ENCODE assay signal across 6 cellular contexts in the genomic region with DNA sequence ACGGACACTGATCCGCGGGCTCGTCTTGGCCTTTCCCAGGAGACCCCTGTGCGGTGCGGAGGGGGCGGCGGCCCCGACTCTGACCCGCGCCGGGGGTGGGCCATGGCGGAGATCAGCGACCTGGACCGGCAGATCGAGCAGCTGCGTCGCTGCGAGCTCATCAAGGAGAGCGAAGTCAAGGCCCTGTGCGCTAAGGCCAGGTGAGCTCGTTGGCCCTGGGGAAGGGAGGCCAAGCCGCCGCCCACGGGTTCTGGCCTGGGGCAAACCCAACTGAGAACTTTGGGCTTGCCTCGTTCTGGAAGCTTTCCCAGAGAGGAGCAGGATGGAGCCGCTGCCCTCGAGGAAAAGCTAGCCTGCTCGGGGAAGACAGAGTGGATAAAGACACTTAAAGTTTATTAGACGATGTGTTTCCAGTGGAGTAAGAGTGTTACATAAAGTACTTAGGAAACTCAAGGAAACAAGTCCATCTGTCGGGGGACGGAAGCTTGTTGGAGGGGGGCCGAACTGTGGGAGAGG. TPM values are rescaled to one million over a fixed set of nuclear protein-coding genes. Genes with fewer than 3 reads are reported as not detected.
DNase-seq lines count a peak whose midpoint lies in the region; ATAC-seq, FAIRE-seq and TF ChIP-seq lines count a peak whose summit lies in the region.

No MANE protein-coding gene starts in this region.

- no peaks in the 10 kb centered on the region for H3K9me3 Mint-ChIP-seq in stimulated activated effector memory CD8-positive, alpha-beta T cell treated with anti-CD3 and anti-CD28 coated beads, Interleukin-12 subunit alpha, Interleukin-12 subunit beta, amount 100 ng/mL, for 72 hours

- intact Hi-C loops in IMR-90 (cut with micrococcal nuclease): no loop called here

- H3K9me1 ChIP-seq in IMR-90 (ENCODE audit: insufficient read depth, low read length): no peaks in the 10 kb centered on the region

- no peaks in the 10 kb centered on the region for H3K27me3 ChIP-seq in IMR-90 (ENCODE audit: control insufficient read depth, insufficient read depth, low read length)
- no peaks in the 10 kb centered on the region for H3K27me3 ChIP-seq in esophagus (ENCODE audit: control insufficient read depth in 1 of 2, insufficient read depth in 2 of 2, low read length in 2 of 2)

- H3K4ac ChIP-seq in IMR-90 (ENCODE audit: low read depth, low read length): peak overlapping the region; percentile 80

- peak overlapping the region; percentile 14; the same call in 1 of the 2 replicates for H4K5ac ChIP-seq in IMR-90 (ENCODE audit: low read depth, low read length)

- peaks cover 47% of the 10 kb centered on the region for H4K20me1 ChIP-seq in IMR-90 (ENCODE audit: insufficient read depth, low read length)

- H3K23ac ChIP-seq in IMR-90 (ENCODE audit: low read depth, low read length): peak overlapping the region; percentile 80; the same call in 1 of the 2 replicates

- peak overlapping the region; percentile 91 for H3K4me3 Mint-ChIP-seq in stimulated activated effector memory CD8-positive, alpha-beta T cell treated with anti-CD3 and anti-CD28 coated beads, Interleukin-12 subunit alpha, Interleukin-12 subunit beta, amount 100 ng/mL, for 72 hours

- peaks cover 100% of the 10 kb centered on the region for H3K36me3 Mint-ChIP-seq in stimulated activated effector memory CD8-positive, alpha-beta T cell treated with anti-CD3 and anti-CD28 coated beads, Interleukin-12 subunit alpha, Interleukin-12 subunit beta, amount 100 ng/mL, for 72 hours

- peak overlapping the region; percentile 99 for H3K4me2 ChIP-seq in IMR-90 (ENCODE audit: low read depth, low read length)

- H2BK15ac ChIP-seq in IMR-90 (ENCODE audit: low read depth, low read length): 0 out of 3 replicates have a peak overlapping the region, but pooled peaks have one; percentile 20

- H4K8ac ChIP-seq in IMR-90 (ENCODE audit: low read depth in 2 of 2, low read length in 2 of 2): peak overlapping the region; percentile 20 to 26; a peak in 3 of 4 replicates

- CTCF ChIA-PET in IMR-90 (lab: Yijun Ruan, JAX): interaction anchor here (1.0 kb wide), 1 partner anchor 15 kb away, joined by 4 read pairs; a partner anchor contains a TSS

- TF ChIP-seq RAD21 in IMR-90 (IDR thresholded peaks at IDR 0.05; ENCODE audit: low read length): no peak

- no peak overlapping the region for H2BK120ac ChIP-seq in IMR-90 (ENCODE audit: low read depth, low read length)

- peak overlapping the region; percentile 85 for H3K4me3 ChIP-seq in IMR-90 (ENCODE audit: insufficient read depth, low read depth, low read length)
- peak overlapping the region; percentile 77 to 87 for H3K4me3 ChIP-seq in esophagus (ENCODE audit: low read depth in 1 of 2, low read length in 2 of 2)

- dilution Hi-C loops in IMR-90 (cut with HindIII; ENCODE audit: low sequenced_read_pairs, unreplicated experiment): no loop called here

- peaks cover 11% of the 10 kb centered on the region for H3K4me1 ChIP-seq in IMR-90 (ENCODE audit: control insufficient read depth, insufficient read depth, low read length)
- peaks cover 3 to 8% of the 10 kb centered on the region in 2 donors for H3K4me1 ChIP-seq in esophagus (ENCODE audit: control insufficient read depth in 2 of 2, insufficient read depth in 2 of 2, low read length in 1 of 2)

- peak overlapping the region; percentile 70 for H2BK5ac ChIP-seq in IMR-90 (ENCODE audit: low read depth, low read length, poor library complexity, severe bottlenecking)

- BruUV-seq in IMR-90 (replicated peaks; lab: Mats Ljungman, UMichigan): no TSS peak

- peaks cover 36% of the 10 kb centered on the region for H3K4me1 Mint-ChIP-seq in stimulated activated effector memory CD8-positive, alpha-beta T cell treated with anti-CD3 and anti-CD28 coated beads, Interleukin-12 subunit alpha, Interleukin-12 subunit beta, amount 100 ng/mL, for 72 hours

- WGBS in IMR-90 (ENCODE audit: extremely low coverage in 2 of 2, insufficient read length in 1 of 2), 2 experiments: 0% methylated on average over 21 of the region's 33 CpGs; no CpG with 5 or more reads in 1 of the 2 experiments
- 1 to 3% methylated on average over 33 of the region's 33 CpGs for WGBS in esophagus, 2 donors

- peak overlapping the region; percentile 70; the same call in 1 of the 2 replicates for H3K14ac ChIP-seq in IMR-90 (replicated peaks; ENCODE audit: low read depth, low read length)

- H3K27ac Mint-ChIP-seq in stimulated activated effector memory CD8-positive, alpha-beta T cell treated with anti-CD3 and anti-CD28 coated beads, Interleukin-12 subunit alpha, Interleukin-12 subunit beta, amount 100 ng/mL, for 72 hours: peak overlapping the region; percentile 99

- H2AK9ac ChIP-seq in IMR-90 (replicated peaks; ENCODE audit: low read depth, low read length, poor library complexity): peak overlapping the region; percentile 63

- H3K36me3 ChIP-seq in IMR-90 (ENCODE audit: control insufficient read depth, insufficient read depth, low read length) (peaks cover 51% of the 10 kb centered on the region), esophagus (ENCODE audit: control insufficient read depth in 2 of 2, insufficient read depth in 2 of 2, low read length in 1 of 2) (peaks cover 16 to 34% of the 10 kb centered on the region in 2 donors)

- H3K9me3 ChIP-seq in IMR-90 (ENCODE audit: control insufficient read depth, insufficient read depth, low read length) (no peaks in the 10 kb centered on the region), esophagus (ENCODE audit: control insufficient read depth in 2 of 2, insufficient read depth in 1 of 2, low read depth in 1 of 2, low read length in 1 of 2) (no peaks in the 10 kb centered on the region)

- H3K18ac ChIP-seq in IMR-90 (ENCODE audit: low read depth, low read length): no peak overlapping the region

- in situ Hi-C loops in IMR-90 (cut with MboI; ENCODE audit: low sequenced_read_pairs): loop anchor here (10.0 kb wide), 1 partner anchor 328 kb away; a partner anchor contains a TSS

- H3K9ac ChIP-seq in IMR-90 (ENCODE audit: low read depth, low read length): peak overlapping the region; percentile 89

- no peak for FAIRE-seq in HTR-8/SVneo (lab: Jason Lieb, UNC)

- ATAC-seq in GM18868 (IDR thresholded peaks at IDR 0.05; ENCODE audit: unreplicated experiment) (peak; percentile 12), IMR-90 (ENCODE audit: low read depth) (peak; percentile 27)
- peak; percentile 48 for ATAC-seq in stimulated activated effector memory CD8-positive, alpha-beta T cell treated with anti-CD3 and anti-CD28 coated beads, Interleukin-12 subunit alpha, Interleukin-12 subunit beta, amount 100 ng/mL, for 72 hours

- peak overlapping the region; percentile 88 for H3K27ac ChIP-seq in IMR-90 (ENCODE audit: insufficient read depth, low read length)
- peak overlapping the region; percentile 96 for H3K27ac ChIP-seq in esophagus (ENCODE audit: low read depth in 2 of 2, low read length in 1 of 2)

- H2BK20ac ChIP-seq in IMR-90 (ENCODE audit: low read depth, low read length): no peak overlapping the region

- POLR2A ChIA-PET in IMR-90 (lab: Charles Lee; ENCODE audit: unreplicated experiment): interaction anchor here (0.5 to 0.9 kb wide), 2 partner anchors 11 to 12 kb away, joined by 4 to 5 read pairs; a partner anchor contains a TSS

- peak overlapping the region; percentile 95 for H2AK5ac ChIP-seq in IMR-90 (ENCODE audit: low read depth, low read length)

- H3K79me1 ChIP-seq in IMR-90 (ENCODE audit: low read depth in 1 of 2, low read length in 2 of 2): peaks cover 33 to 56% of the 10 kb centered on the region in 2 experiments

- no peak for TF ChIP-seq CTCF in IMR-90 (conservative IDR thresholded peaks at IDR 0.05; ENCODE audit: low read depth, low read length)

- peak overlapping the region; percentile 20; the same call in 1 of the 2 replicates for H3K56ac ChIP-seq in IMR-90 (ENCODE audit: extremely low read depth, insufficient read depth, low read length)

- peak overlapping the region; percentile 48; the same call in 1 of the 2 replicates for H4K91ac ChIP-seq in IMR-90 (ENCODE audit: insufficient read depth, low read depth, low read length)

- peak overlapping the region; percentile 96 for H2AFZ ChIP-seq in IMR-90 (replicated peaks; ENCODE audit: low read length, poor library complexity)

- no peak for TF ChIP-seq POLR2A in IMR-90 (IDR thresholded peaks at IDR 0.05; ENCODE audit: low read depth, low read length)

- no peak for DNase-seq in IMR-90
- DNase-seq in stimulated activated effector memory CD8-positive, alpha-beta T cell treated with anti-CD3 and anti-CD28 coated beads, Interleukin-12 subunit alpha, Interleukin-12 subunit beta, amount 100 ng/mL, for 72 hours (ENCODE audit: low spot score in 2 of 2): no peak
- DNase-seq in HTR-8/SVneo (ENCODE audit: insufficient read length, low spot score): no peak
- DNase-seq in NOMO-1 (lab: John Stamatoyannopoulos, UW; ENCODE audit: unreplicated experiment in 2 of 2): no peak

TF ChIP-seq in IMR-90, 13 proteins besides CTCF, POLR2A, EP300 and RAD21 (continues in another document):
- no peak for TF ChIP-seq NFE2L2 (IDR thresholded peaks at IDR 0.05; ENCODE audit: low read depth, low read length)
- no peak for TF ChIP-seq CHD1 (IDR thresholded peaks at IDR 0.05; ENCODE audit: low read depth, low read length)

RNA-seq across cellular contexts. Expression of a gene that starts 0.5 kb away (rescaled TPM):
- 209 and 222 TPM in 2 replicates for total RNA-seq in IMR-90 (2012; rRNA removed)
- polyA plus RNA-seq in IMR-90 (2012; rRNA removed) (200 and 202 TPM in 2 replicates), esophagus (100 to 1,000 TPM; 113 TPM)
- 191 and 310 TPM in 2 replicates for polyA plus RNA-seq in IMR-90 (2012; cell fraction: cytosol; rRNA removed)
- 247 and 358 TPM in 2 replicates for polyA plus RNA-seq in IMR-90 (2012; cell fraction: nucleus; rRNA removed; ENCODE audit: low replicate concordance)

RNA-seq across cellular contexts. Expression of a gene that starts 10.8 kb away (rescaled TPM):
- 1,576 and 1,697 TPM in 2 replicates for total RNA-seq in IMR-90 (2012; rRNA removed)
- 1,990 and 2,139 TPM in 2 replicates for polyA plus RNA-seq in IMR-90 (2012; rRNA removed)
- 1,937 and 3,090 TPM in 2 replicates for polyA plus RNA-seq in IMR-90 (2012; cell fraction: cytosol; rRNA removed)
- 1,158 and 2,042 TPM in 2 replicates for polyA plus RNA-seq in IMR-90 (2012; cell fraction: nucleus; rRNA removed; ENCODE audit: low replicate concordance)
- 1,000 to 10,000 TPM; 1,266 to 1,398 TPM for polyA plus RNA-seq in esophagus

RNA-seq across cellular contexts. Expression of a gene that starts 15.4 kb away (rescaled TPM):
- total RNA-seq in IMR-90 (2012; rRNA removed): not detected in 2 replicates
- polyA plus RNA-seq in IMR-90 (2012; rRNA removed) (0.06 and 0.10 TPM in 2 replicates), esophagus (10 to 100 TPM in 1 of 2 donors, 1 to 10 TPM in 1; 6.2 to 15.8 TPM)
- polyA plus RNA-seq in IMR-90 (2012; cell fraction: cytosol; rRNA removed): 0.02 TPM in 1 of 2 replicates, not detected in the other
- 0.06 and 0.16 TPM in 2 replicates for polyA plus RNA-seq in IMR-90 (2012; cell fraction: nucleus; rRNA removed; ENCODE audit: low replicate concordance)

RNA-seq across cellular contexts. Expression of a gene that starts 19.7 kb away (rescaled TPM):
- 1.1 and 3.1 TPM in 2 replicates for total RNA-seq in IMR-90 (2012; rRNA removed)
- polyA plus RNA-seq in IMR-90 (2012; rRNA removed) (25.6 and 33.3 TPM in 2 replicates), esophagus (100 to 1,000 TPM in 1 of 2 donors, 10 to 100 TPM in 1; 73.6 to 183 TPM)
- polyA plus RNA-seq in IMR-90 (2012; cell fraction: cytosol; rRNA removed): 34.8 and 76.0 TPM in 2 replicates
- polyA plus RNA-seq in IMR-90 (2012; cell fraction: nucleus; rRNA removed; ENCODE audit: low replicate concordance): 93.1 and 115 TPM in 2 replicates

RNA-seq across cellular contexts. Expression of a gene that starts 37.0 kb away (rescaled TPM):
- under 0.01 and 0.28 TPM in 2 replicates for total RNA-seq in IMR-90 (2012; rRNA removed)
- polyA plus RNA-seq in IMR-90 (2012; rRNA removed): 2.8 and 19.5 TPM in 2 replicates
- polyA plus RNA-seq in IMR-90 (2012; cell fraction: cytosol; rRNA removed): 0.47 and 0.73 TPM in 2 replicates
- polyA plus RNA-seq in IMR-90 (2012; cell fraction: nucleus; rRNA removed; ENCODE audit: low replicate concordance): 24.3 and 37.5 TPM in 2 replicates
- 10 to 100 TPM; 49.2 to 82.8 TPM for polyA plus RNA-seq in esophagus

Comparison
In these comparisons a context has a peak if more than half of its experiments do, and no peak if none do; other contexts are left out.
1. RNA of a gene that starts 15.4 kb away (polyA plus RNA-seq): 6.2 to 15.8 TPM in esophagus; 0.02 to 0.16 TPM in IMR-90; every median in the first group is over 4 times any median in the second.
2. Peak in every context shown above with its lines, with median percentiles within 50 percentile points of each other: ATAC-seq.